ENCODE assay signal across 8 cellular contexts in the genomic region with DNA sequence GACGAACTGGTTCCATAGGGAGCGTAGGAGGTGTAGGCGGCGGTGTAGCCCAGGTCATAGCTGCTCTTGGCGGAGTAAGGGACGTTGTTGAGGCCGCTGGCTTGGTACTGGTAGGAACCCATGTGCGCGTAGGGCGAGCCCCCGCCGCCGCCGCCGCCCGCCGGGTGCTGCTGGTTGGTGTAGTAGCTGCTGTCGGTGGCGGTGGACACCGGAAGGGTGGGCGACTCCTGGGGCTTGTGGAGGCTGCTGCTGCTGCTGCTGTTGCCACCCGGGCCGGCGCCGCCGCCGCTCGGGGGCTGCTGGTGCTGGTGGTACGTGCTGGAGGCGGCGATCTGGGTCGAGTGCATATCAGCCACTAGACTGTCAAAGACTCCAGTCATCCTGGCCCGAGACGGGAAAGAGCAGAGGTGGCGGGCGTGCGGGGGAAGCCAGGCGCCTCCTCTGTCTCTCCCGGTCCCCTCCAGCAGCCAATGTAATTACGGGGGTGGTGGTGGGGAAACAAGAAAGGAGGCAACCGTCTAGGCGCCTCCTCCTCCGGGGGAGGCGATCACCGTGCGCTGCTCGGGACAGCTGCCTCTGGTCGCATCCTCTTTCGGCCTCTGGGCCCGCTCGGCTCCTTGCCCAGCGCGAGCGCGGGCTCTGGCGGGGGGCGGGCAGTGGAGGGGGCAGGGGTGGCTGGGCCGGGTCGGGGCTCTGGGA. TPM values are rescaled to one million over a fixed set of nuclear protein-coding genes. Genes with fewer than 3 reads are reported as not detected.
DNase-seq lines count a peak whose midpoint lies in the region; ATAC-seq and TF ChIP-seq lines count a peak whose summit lies in the region.

No MANE protein-coding gene starts in this region.

- H3K9me3 ChIP-seq in right lobe of liver, result no peaks in the 10 kb centered on the region
- no peaks in the 10 kb centered on the region for H3K9me3 ChIP-seq in upper lobe of right lung

- H3K27me3 Mint-ChIP-seq in central memory CD8-positive, alpha-beta T cell, result peaks cover 84% of the 10 kb centered on the region

- ATAC-seq in GM19372 (IDR thresholded peaks at IDR 0.05; ENCODE audit: low read depth, unreplicated experiment), result peak; percentile 42
- ATAC-seq in HG03354 (IDR thresholded peaks at IDR 0.05; ENCODE audit: poor library complexity, severe bottlenecking, unreplicated experiment), result peak; percentile 42
- ATAC-seq in central memory CD8-positive, alpha-beta T cell (replicated peaks; ENCODE audit: extremely low read depth, poor library complexity, severe bottlenecking), result peak; percentile 40
- ATAC-seq in right lobe of liver, result peak; percentile 24 to 45 (median 40)
- peak; percentile 49 for ATAC-seq in upper lobe of right lung

- H3K4me3 Mint-ChIP-seq in central memory CD8-positive, alpha-beta T cell, result peak overlapping the region; percentile 83

- H3K4me3 ChIP-seq in right lobe of liver (peak overlapping the region; percentile 36 to 45 (median 41)), upper lobe of right lung (peak overlapping the region; percentile 54)

- H3K27me3 ChIP-seq in right lobe of liver (peaks cover 48 to 94% of the 10 kb centered on the region in 2 donors), upper lobe of right lung (peaks cover 100% of the 10 kb centered on the region)

- peaks cover 44% of the 10 kb centered on the region for H3K4me1 Mint-ChIP-seq in central memory CD8-positive, alpha-beta T cell

- H3K9me3 Mint-ChIP-seq in central memory CD8-positive, alpha-beta T cell, result no peaks in the 10 kb centered on the region

- H3K4me1 ChIP-seq in right lobe of liver (peaks cover 0 to 50% (median 11%) of the 10 kb centered on the region in 4 donors), upper lobe of right lung (peaks cover 50% of the 10 kb centered on the region)

- TF ChIP-seq CTCF in right lobe of liver (IDR thresholded peaks at IDR 0.05) (no peak), upper lobe of right lung (IDR thresholded peaks at IDR 0.05) (no peak)

- no peak for TF ChIP-seq POLR2A in right lobe of liver (IDR thresholded peaks at IDR 0.05)

- H3K27ac Mint-ChIP-seq in central memory CD8-positive, alpha-beta T cell (ENCODE audit: low read depth), result peak overlapping the region; percentile 89

- DNase-seq in DMS153 treated with DMSO at 0.1 percent for 48 hours (lab: John Stamatoyannopoulos, UW; ENCODE audit: unreplicated experiment) (peak; percentile 56), RPMI8226 (peak; percentile 30), right lobe of liver (no peak), upper lobe of right lung (no peak)
- DNase-seq in central memory CD8-positive, alpha-beta T cell (ENCODE audit: low spot score in 2 of 2), result peak in 1 of 2 donors; percentile 20
- DNase-seq in stimulated activated CD4-positive, alpha-beta T cell treated with anti-CD3 and anti-CD28 coated beads, Interleukin-12 subunit alpha, Interleukin-12 subunit beta, amount 100 ng/mL, for 4 hours, result no peak

- H3K36me3 Mint-ChIP-seq in central memory CD8-positive, alpha-beta T cell (ENCODE audit: insufficient read depth), result peaks cover 29% of the 10 kb centered on the region

- intact Hi-C loops in right lobe of liver (cut with DNase I), result loop anchor here (10.0 kb wide), 4 partner anchors 288 to 528 kb away; no protein-coding TSS in a partner anchor
- intact Hi-C loops in upper lobe of right lung (cut with DNase I), result no loop called here

- 0% methylated on average over 2 of the region's 59 CpGs for WGBS in right lobe of liver (ENCODE audit: insufficient coverage, low coverage, low lambda C conversion rate, missing lambda C conversion rate)

- H3K36me3 ChIP-seq in right lobe of liver (no peaks in the 10 kb centered on the region), upper lobe of right lung (no peaks in the 10 kb centered on the region)

- H3K27ac ChIP-seq in right lobe of liver, result no peak overlapping the region
- H3K27ac ChIP-seq in upper lobe of right lung, result no peak overlapping the region

RNA-seq across cellular contexts. Expression of gene DLX2, which starts 0.4 kb away (rescaled TPM):
- total RNA-seq in right lobe of liver (not detected), upper lobe of right lung (not detected)

RNA-seq across cellular contexts. Expression of gene DLX1, which starts 17.0 kb away (rescaled TPM):
- total RNA-seq in right lobe of liver (not detected), upper lobe of right lung (not detected)

Comparison
In these comparisons a context has a peak if more than half of its experiments do, and no peak if none do; other contexts are left out.
1. DNase-seq: peak in DMS153 treated with DMSO at 0.1 percent for 48 hours (single experiment) and RPMI8226 (single experiment); none in right lobe of liver (0 of 3), upper lobe of right lung (single experiment) and stimulated activated CD4-positive, alpha-beta T cell treated with anti-CD3 and anti-CD28 coated beads, Interleukin-12 subunit alpha, Interleukin-12 subunit beta, amount 100 ng/mL, for 4 hours (single experiment).
2. Peak in every context shown above with its lines, with median percentiles within 50 percentile points of each other: ATAC-seq.